ENCODE assay signal across 8 cellular contexts in genomic region chr1:197199923-197200467, GRCh38. TPM values are rescaled to one million over a fixed set of nuclear protein-coding genes. Genes with fewer than 3 reads are reported as not detected.
DNase-seq lines count a peak whose midpoint lies in the region; ATAC-seq, FAIRE-seq and TF ChIP-seq lines count a peak whose summit lies in the region.

No MANE protein-coding gene starts in this region.

- H3K27ac ChIP-seq in 22Rv1: peak overlapping the region; percentile 76
- H3K27ac ChIP-seq in kidney (ENCODE audit: low read depth in 2 of 2, low read length in 2 of 2): no peak overlapping the region
- H3K27ac ChIP-seq in thyroid gland: no peak overlapping the region

- no peak for DNase-seq in activated CD4-positive, alpha-beta memory T cell treated with anti-CD3 and anti-CD28 coated beads, Interleukin-2, amount 10 ng/mL, durations not matched to agents 7 days and 5 days
- DNase-seq in kidney (no peak), thyroid gland (no peak), NCI-H524 treated with DMSO at 0.1 percent for 48 hours (lab: John Stamatoyannopoulos, UW) (no peak), HUDEP-2 (lab: John Stamatoyannopoulos, UW; ENCODE audit: unreplicated experiment in 76 of 76) (no peak)

- no peaks in the 10 kb centered on the region for H3K27me3 Mint-ChIP-seq in activated CD4-positive, alpha-beta memory T cell treated with anti-CD3 and anti-CD28 coated beads, Interleukin-2, amount 10 ng/mL, durations not matched to agents 7 days and 5 days

- H3K36me3 Mint-ChIP-seq in activated CD4-positive, alpha-beta memory T cell treated with anti-CD3 and anti-CD28 coated beads, Interleukin-2, amount 10 ng/mL, durations not matched to agents 7 days and 5 days (ENCODE audit: low read depth): peaks cover 16% of the 10 kb centered on the region

- POLR2A ChIA-PET in activated CD4-positive, alpha-beta memory T cell treated with anti-CD3 and anti-CD28 coated beads, Interleukin-2, amount 10 ng/mL, durations not matched to agents 7 days and 5 days (lab: Charles Lee): interaction anchor here (0.7 to 1.0 kb wide), 2 partner anchors 11 to 25 kb away, joined by 3 to 4 read pairs; no protein-coding TSS in a partner anchor

- no peak for ATAC-seq in HG02840 (IDR thresholded peaks at IDR 0.05; ENCODE audit: low FRiP score, unreplicated experiment)

- H3K27me3 ChIP-seq in thyroid gland: no peaks in the 10 kb centered on the region

- TF ChIP-seq CTCF in 22Rv1 (IDR thresholded peaks at IDR 0.05) (no peak), GM12875 (IDR thresholded peaks at IDR 0.05; ENCODE audit: borderline replicate concordance, insufficient read depth, low read depth, low read length) (no peak), kidney (IDR thresholded peaks at IDR 0.05; ENCODE audit: borderline replicate concordance, extremely low read depth, insufficient read depth) (no peak), thyroid gland (IDR thresholded peaks at IDR 0.05) (no peak)

- peak overlapping the region; percentile 80 for H3K27ac Mint-ChIP-seq in activated CD4-positive, alpha-beta memory T cell treated with anti-CD3 and anti-CD28 coated beads, Interleukin-2, amount 10 ng/mL, durations not matched to agents 7 days and 5 days

- no peaks in the 10 kb centered on the region for H3K9me3 ChIP-seq in kidney (ENCODE audit: control insufficient read depth in 1 of 2, low read length in 2 of 2)
- no peaks in the 10 kb centered on the region for H3K9me3 ChIP-seq in thyroid gland

- peak overlapping the region; percentile 85 for H3K4me3 ChIP-seq in GM12875 (ENCODE audit: low read depth, low read length)
- peak overlapping the region; percentile 93 to 96 for H3K4me3 ChIP-seq in kidney (ENCODE audit: low read length in 2 of 2)
- H3K4me3 ChIP-seq in thyroid gland (replicated peaks in 1 of 3): peak overlapping the region in 2 of 3 donors; percentile 28 to 63

- no peak for FAIRE-seq in kidney (lab: Jason Lieb, UNC)

- H3K4me1 ChIP-seq in kidney (ENCODE audit: control insufficient read depth in 1 of 2, insufficient read depth in 1 of 2, low read depth in 1 of 2, low read length in 2 of 2) (peaks cover 8 to 12% of the 10 kb centered on the region in 2 donors), thyroid gland (peaks cover 15 to 26% of the 10 kb centered on the region in 2 donors)

- intact Hi-C loops in kidney (cut with DNase I): no loop called here
- intact Hi-C loops in thyroid gland (cut with DNase I): no loop called here

- 75 to 77% methylated on average over 5 of the region's 5 CpGs for WGBS in thyroid gland, 2 donors

- no peak for TF ChIP-seq POLR2A in thyroid gland (IDR thresholded peaks at IDR 0.05)

- H3K4me3 Mint-ChIP-seq in activated CD4-positive, alpha-beta memory T cell treated with anti-CD3 and anti-CD28 coated beads, Interleukin-2, amount 10 ng/mL, durations not matched to agents 7 days and 5 days: peak overlapping the region; percentile 82

- H3K36me3 ChIP-seq in kidney (ENCODE audit: control insufficient read depth in 1 of 2, insufficient read depth in 2 of 2, low read length in 2 of 2): no peaks in the 10 kb centered on the region
- no peaks in the 10 kb centered on the region for H3K36me3 ChIP-seq in thyroid gland

- CTCF ChIA-PET in activated CD4-positive, alpha-beta memory T cell treated with anti-CD3 and anti-CD28 coated beads, Interleukin-2, amount 10 ng/mL, durations not matched to agents 7 days and 5 days (lab: Charles Lee): no interaction called here

- H3K9me3 Mint-ChIP-seq in activated CD4-positive, alpha-beta memory T cell treated with anti-CD3 and anti-CD28 coated beads, Interleukin-2, amount 10 ng/mL, durations not matched to agents 7 days and 5 days: no peaks in the 10 kb centered on the region

- H3K9ac ChIP-seq in kidney (ENCODE audit: low read length in 2 of 2): no peak overlapping the region

- H3K4me1 Mint-ChIP-seq in activated CD4-positive, alpha-beta memory T cell treated with anti-CD3 and anti-CD28 coated beads, Interleukin-2, amount 10 ng/mL, durations not matched to agents 7 days and 5 days: peaks cover 60% of the 10 kb centered on the region

RNA-seq across cellular contexts. Expression of gene ZBTB41, which starts 1.1 kb away (rescaled TPM):
- 1 to 10 TPM; 7.1 to 7.2 TPM for total RNA-seq in activated CD4-positive, alpha-beta memory T cell treated with anti-CD3 and anti-CD28 coated beads, Interleukin-2, amount 10 ng/mL, durations not matched to agents 7 days and 5 days
- total RNA-seq in kidney (14.3 TPM), thyroid gland (10 to 100 TPM; 15.9 to 21.5 (median 18.5) TPM)
- 2.6 TPM for polyA plus RNA-seq in kidney (ENCODE audit: insufficient read depth, low read depth, low replicate concordance)

RNA-seq across cellular contexts. Expression of gene ASPM, which starts 53.5 kb away (rescaled TPM):
- 10 to 100 TPM; 73.0 to 75.7 TPM for total RNA-seq in activated CD4-positive, alpha-beta memory T cell treated with anti-CD3 and anti-CD28 coated beads, Interleukin-2, amount 10 ng/mL, durations not matched to agents 7 days and 5 days
- total RNA-seq in kidney: 0.69 TPM
- polyA plus RNA-seq in kidney (ENCODE audit: insufficient read depth, low read depth, low replicate concordance): 0.06 TPM
- 1 to 10 TPM in 1 of 4 donors, under 1 TPM in 3; 0.15 to 1.2 (median 0.38) TPM for total RNA-seq in thyroid gland

Comparison
In these comparisons a context has a peak if more than half of its experiments do, and no peak if none do; other contexts are left out.
1. RNA of gene ASPM, which starts 53.5 kb away (total RNA-seq): 73.0 to 75.7 TPM in activated CD4-positive, alpha-beta memory T cell treated with anti-CD3 and anti-CD28 coated beads, Interleukin-2, amount 10 ng/mL, durations not matched to agents 7 days and 5 days; 0.69 TPM in kidney (single experiment) and 0.15 to 1.2 TPM in thyroid gland; every median in the first group is over 10 times any median in the second.
2. Peak in every context shown above with its lines, with median percentiles within 50 percentile points of each other: H3K4me3 ChIP-seq.